8 cellular contexts compared by ENCODE assay signal in the genomic region with DNA sequence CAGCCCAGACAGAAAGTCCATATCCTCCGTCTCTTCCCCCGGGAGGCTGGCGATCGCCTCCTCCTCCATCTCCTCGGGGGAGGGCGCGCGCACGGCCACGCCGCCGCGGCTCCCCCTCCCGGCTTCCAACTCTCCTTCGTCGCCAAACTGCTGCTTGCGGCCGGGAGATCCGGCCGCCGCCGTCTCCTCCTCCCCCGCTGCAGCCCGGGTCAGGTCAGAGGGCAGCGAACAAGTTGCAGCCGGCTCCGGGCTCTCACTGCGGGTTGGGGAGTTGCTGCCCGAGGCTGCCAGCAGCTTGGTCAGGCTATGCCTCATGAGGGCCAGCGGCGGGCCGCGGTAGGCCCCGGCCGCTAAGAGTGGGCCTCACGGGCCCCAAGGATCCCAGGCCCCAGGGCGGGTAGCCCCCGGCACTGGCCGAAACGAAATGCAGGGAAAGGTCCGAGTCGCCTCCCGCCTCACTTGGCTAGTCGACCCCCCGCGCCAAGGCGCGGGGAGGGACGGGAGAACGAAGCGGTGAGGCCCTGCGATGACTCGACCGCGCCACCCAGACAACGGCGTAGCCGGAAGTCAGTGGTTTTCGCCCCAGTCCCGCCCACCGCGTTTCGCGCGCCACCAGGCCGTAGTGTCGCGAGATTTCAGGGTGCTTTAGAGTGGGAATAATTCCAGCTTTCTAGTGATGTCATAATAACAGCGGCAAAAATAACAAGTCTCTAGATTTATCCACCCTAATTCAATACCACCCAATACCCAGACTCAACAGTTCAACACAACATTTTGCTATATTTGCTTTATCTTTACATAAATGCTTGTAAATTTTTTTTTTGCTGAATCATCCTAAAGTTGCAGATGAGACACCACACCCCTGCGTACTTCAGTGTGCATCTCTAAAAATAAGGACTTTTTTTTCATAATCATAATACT.
A peak's percentile ranks its signal among the peaks of the same experiment; 100 is the strongest.
DNase-seq lines count a peak whose midpoint lies in the region; ATAC-seq lines count a peak whose summit lies in the region.

A gene with protein sequence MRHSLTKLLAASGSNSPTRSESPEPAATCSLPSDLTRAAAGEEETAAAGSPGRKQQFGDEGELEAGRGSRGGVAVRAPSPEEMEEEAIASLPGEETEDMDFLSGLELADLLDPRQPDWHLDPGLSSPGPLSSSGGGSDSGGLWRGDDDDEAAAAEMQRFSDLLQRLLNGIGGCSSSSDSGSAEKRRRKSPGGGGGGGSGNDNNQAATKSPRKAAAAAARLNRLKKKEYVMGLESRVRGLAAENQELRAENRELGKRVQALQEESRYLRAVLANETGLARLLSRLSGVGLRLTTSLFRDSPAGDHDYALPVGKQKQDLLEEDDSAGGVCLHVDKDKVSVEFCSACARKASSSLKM (minus strand): TSS at position 569 of the 921 bp plus-strand sequence. CDS start 254 bp downstream, at position 315.

- peak; percentile 95 for DNase-seq in AG08396 (ENCODE audit: low spot score)
- peak; percentile 88 for DNase-seq in NCI-H345 treated with DMSO at 0.1 percent for 48 hours (lab: John Stamatoyannopoulos, UW; ENCODE audit: unreplicated experiment)
- peak; percentile 80 to 90 (median 82) for DNase-seq in activated CD4-positive, CD25-positive, alpha-beta regulatory T cell (lab: John Stamatoyannopoulos, UW)
- peak; percentile 91 for DNase-seq in central memory CD4-positive, alpha-beta T cell
- peak; percentile 94 for DNase-seq in iris pigment epithelial cell (ENCODE audit: low read depth)
- DNase-seq in stimulated activated CD4-positive, alpha-beta T cell treated with anti-CD3 and anti-CD28 coated beads, Interleukin-12 subunit alpha, Interleukin-12 subunit beta, amount 100 ng/mL, for 24 hours (ENCODE audit: low read depth in 2 of 2): peak; percentile 92

- ATAC-seq in GM19023 (IDR thresholded peaks at IDR 0.05; ENCODE audit: unreplicated experiment): peak; percentile 83
- peak; percentile 88 for ATAC-seq in HG03280 (IDR thresholded peaks at IDR 0.05; ENCODE audit: unreplicated experiment)

Comparison
In these comparisons a context has a peak if more than half of its experiments do, and no peak if none do; other contexts are left out.
1. Peak in every context shown above with its lines: DNase-seq and ATAC-seq.